Comparison of ENCODE assay signal across 1 cellular context in genomic region chr9:91361294-91362201, GRCh38.
TF ChIP-seq lines count a peak whose summit lies in the region.

A gene with protein sequence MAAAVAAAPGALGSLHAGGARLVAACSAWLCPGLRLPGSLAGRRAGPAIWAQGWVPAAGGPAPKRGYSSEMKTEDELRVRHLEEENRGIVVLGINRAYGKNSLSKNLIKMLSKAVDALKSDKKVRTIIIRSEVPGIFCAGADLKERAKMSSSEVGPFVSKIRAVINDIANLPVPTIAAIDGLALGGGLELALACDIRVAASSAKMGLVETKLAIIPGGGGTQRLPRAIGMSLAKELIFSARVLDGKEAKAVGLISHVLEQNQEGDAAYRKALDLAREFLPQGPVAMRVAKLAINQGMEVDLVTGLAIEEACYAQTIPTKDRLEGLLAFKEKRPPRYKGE (minus strand): TSS chr9:91361918. CDS start chr9:91361889, 29 bp downstream.

TF ChIP-seq in K562, 482 proteins besides CTCF, POLR2A, EP300 and RAD21 (continued from another document and continues in another):
- no peak for TF ChIP-seq ZBTB49 (CRISPR knock-in tag; IDR thresholded peaks at IDR 0.05; ENCODE audit: borderline replicate concordance)
- no peak for TF ChIP-seq ARNT (IDR thresholded peaks at IDR 0.05)
- peak; percentile 82 for TF ChIP-seq CXXC5 (CRISPR knock-in tag; IDR thresholded peaks at IDR 0.05)
- TF ChIP-seq, protein P1, sequence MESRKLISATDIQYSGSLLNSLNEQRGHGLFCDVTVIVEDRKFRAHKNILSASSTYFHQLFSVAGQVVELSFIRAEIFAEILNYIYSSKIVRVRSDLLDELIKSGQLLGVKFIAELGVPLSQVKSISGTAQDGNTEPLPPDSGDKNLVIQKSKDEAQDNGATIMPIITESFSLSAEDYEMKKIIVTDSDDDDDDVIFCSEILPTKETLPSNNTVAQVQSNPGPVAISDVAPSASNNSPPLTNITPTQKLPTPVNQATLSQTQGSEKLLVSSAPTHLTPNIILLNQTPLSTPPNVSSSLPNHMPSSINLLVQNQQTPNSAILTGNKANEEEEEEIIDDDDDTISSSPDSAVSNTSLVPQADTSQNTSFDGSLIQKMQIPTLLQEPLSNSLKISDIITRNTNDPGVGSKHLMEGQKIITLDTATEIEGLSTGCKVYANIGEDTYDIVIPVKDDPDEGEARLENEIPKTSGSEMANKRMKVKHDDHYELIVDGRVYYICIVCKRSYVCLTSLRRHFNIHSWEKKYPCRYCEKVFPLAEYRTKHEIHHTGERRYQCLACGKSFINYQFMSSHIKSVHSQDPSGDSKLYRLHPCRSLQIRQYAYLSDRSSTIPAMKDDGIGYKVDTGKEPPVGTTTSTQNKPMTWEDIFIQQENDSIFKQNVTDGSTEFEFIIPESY (CRISPR knock-in tag; IDR thresholded peaks at IDR 0.05), result no peak
- no peak for TF ChIP-seq MBD1 (CRISPR knock-in tag; IDR thresholded peaks at IDR 0.05)
- TF ChIP-seq SLC30A9 (CRISPR knock-in tag; IDR thresholded peaks at IDR 0.05), result no peak
- 0 out of 2 replicates have a peak, but pooled peaks have one; percentile 38 for TF ChIP-seq ETS1 (conservative IDR thresholded peaks at IDR 0.05; ENCODE audit: control insufficient read depth, low read depth, low read length)
- TF ChIP-seq ARID1B (IDR thresholded peaks at IDR 0.05), result no peak
- peak; percentile 75 for TF ChIP-seq CCNT2 (IDR thresholded peaks at IDR 0.05; ENCODE audit: borderline replicate concordance, extremely low read depth, insufficient read length, low read depth, low read length)
- peak; percentile 78 for TF ChIP-seq HMGN3 (IDR thresholded peaks at IDR 0.05; ENCODE audit: borderline replicate concordance, extremely low read depth, insufficient read length, low read depth, low read length)
- no peak for TF ChIP-seq POLR3G (IDR thresholded peaks at IDR 0.05; ENCODE audit: extremely low read depth, insufficient read length, insufficient replicate concordance)
- TF ChIP-seq CREB3L1 (IDR thresholded peaks at IDR 0.05; ENCODE audit: borderline replicate concordance, low read depth), result no peak
- no peak for TF ChIP-seq ADNP (tag; IDR thresholded peaks at IDR 0.05)
- TF ChIP-seq ZNF197 (CRISPR knock-in tag; IDR thresholded peaks at IDR 0.05; ENCODE audit: low read depth), result no peak
- no peak for TF ChIP-seq ZBED1 (IDR thresholded peaks at IDR 0.05)
- no peak for TF ChIP-seq SNAPC5 (CRISPR knock-in tag; IDR thresholded peaks at IDR 0.05)
- TF ChIP-seq ZNF780A (CRISPR knock-in tag; IDR thresholded peaks at IDR 0.05), result no peak
- no peak for TF ChIP-seq FOXA1 (IDR thresholded peaks at IDR 0.05; ENCODE audit: borderline replicate concordance)
- no peak for TF ChIP-seq CBFB (CRISPR knock-in tag; IDR thresholded peaks at IDR 0.05)
- no peak for TF ChIP-seq SP2 (IDR thresholded peaks at IDR 0.05; ENCODE audit: extremely low read depth, low read depth, low read length, poor library complexity, severe bottlenecking)
- no peak for TF ChIP-seq XRCC4 (IDR thresholded peaks at IDR 0.05; ENCODE audit: extremely low read depth, insufficient read depth, insufficient read length)
- no peak for TF ChIP-seq KAT7 (CRISPR knock-in tag; IDR thresholded peaks at IDR 0.05; ENCODE audit: borderline replicate concordance)
- TF ChIP-seq, protein P2, sequence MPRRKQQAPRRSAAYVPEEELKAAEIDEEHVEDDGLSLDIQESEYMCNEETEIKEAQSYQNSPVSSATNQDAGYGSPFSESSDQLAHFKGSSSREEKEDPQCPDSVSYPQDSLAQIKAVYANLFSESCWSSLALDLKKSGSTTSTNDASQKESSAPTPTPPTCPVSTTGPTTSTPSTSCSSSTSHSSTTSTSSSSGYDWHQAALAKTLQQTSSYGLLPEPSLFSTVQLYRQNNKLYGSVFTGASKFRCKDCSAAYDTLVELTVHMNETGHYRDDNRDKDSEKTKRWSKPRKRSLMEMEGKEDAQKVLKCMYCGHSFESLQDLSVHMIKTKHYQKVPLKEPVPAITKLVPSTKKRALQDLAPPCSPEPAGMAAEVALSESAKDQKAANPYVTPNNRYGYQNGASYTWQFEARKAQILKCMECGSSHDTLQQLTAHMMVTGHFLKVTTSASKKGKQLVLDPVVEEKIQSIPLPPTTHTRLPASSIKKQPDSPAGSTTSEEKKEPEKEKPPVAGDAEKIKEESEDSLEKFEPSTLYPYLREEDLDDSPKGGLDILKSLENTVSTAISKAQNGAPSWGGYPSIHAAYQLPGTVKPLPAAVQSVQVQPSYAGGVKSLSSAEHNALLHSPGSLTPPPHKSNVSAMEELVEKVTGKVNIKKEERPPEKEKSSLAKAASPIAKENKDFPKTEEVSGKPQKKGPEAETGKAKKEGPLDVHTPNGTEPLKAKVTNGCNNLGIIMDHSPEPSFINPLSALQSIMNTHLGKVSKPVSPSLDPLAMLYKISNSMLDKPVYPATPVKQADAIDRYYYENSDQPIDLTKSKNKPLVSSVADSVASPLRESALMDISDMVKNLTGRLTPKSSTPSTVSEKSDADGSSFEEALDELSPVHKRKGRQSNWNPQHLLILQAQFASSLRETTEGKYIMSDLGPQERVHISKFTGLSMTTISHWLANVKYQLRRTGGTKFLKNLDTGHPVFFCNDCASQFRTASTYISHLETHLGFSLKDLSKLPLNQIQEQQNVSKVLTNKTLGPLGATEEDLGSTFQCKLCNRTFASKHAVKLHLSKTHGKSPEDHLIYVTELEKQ (CRISPR knock-in tag; IDR thresholded peaks at IDR 0.05), result no peak
- TF ChIP-seq NKRF (IDR thresholded peaks at IDR 0.05; ENCODE audit: borderline replicate concordance), result peak; percentile 54; the same call in 1 of the 2 replicates
- no peak for TF ChIP-seq MYBL2 (IDR thresholded peaks at IDR 0.05; ENCODE audit: low read depth)
- TF ChIP-seq MYBL2 (CRISPR knock-in tag; IDR thresholded peaks at IDR 0.05; ENCODE audit: borderline replicate concordance), result no peak
- TF ChIP-seq CHD2 (IDR thresholded peaks at IDR 0.05; ENCODE audit: low read depth, low read length), result no peak
- TF ChIP-seq HDAC6 (IDR thresholded peaks at IDR 0.05; ENCODE audit: low read depth, low read length), result no peak
- TF ChIP-seq EHMT2 (IDR thresholded peaks at IDR 0.05), result no peak
- no peak for TF ChIP-seq ZC3H4 (CRISPR knock-in tag; IDR thresholded peaks at IDR 0.05; ENCODE audit: borderline replicate concordance)
- no peak for TF ChIP-seq ARID3B (CRISPR knock-in tag; IDR thresholded peaks at IDR 0.05; ENCODE audit: borderline replicate concordance)
- no peak for TF ChIP-seq TAF7 (tag; IDR thresholded peaks at IDR 0.05)
- TF ChIP-seq SRF (CRISPR knock-in tag; IDR thresholded peaks at IDR 0.05), result no peak
- TF ChIP-seq SOX6 (IDR thresholded peaks at IDR 0.05), result no peak
- TF ChIP-seq KAT8 (IDR thresholded peaks at IDR 0.05; ENCODE audit: low read depth), result no peak
- TF ChIP-seq ZNF699 (CRISPR knock-in tag; IDR thresholded peaks at IDR 0.05; ENCODE audit: insufficient replicate concordance), result no peak
- TF ChIP-seq E2F8 (IDR thresholded peaks at IDR 0.05; ENCODE audit: low read depth, partially characterized antibody), result no peak
